ENCODE assay signal across 12 cellular contexts in genomic region chr12:81809829-81810595, GRCh38. TPM values are rescaled to one million over a fixed set of nuclear protein-coding genes. Genes with fewer than 3 reads are reported as not detected.
DNase-seq lines count a peak whose midpoint lies in the region; ATAC-seq and TF ChIP-seq lines count a peak whose summit lies in the region.
"Had no signal": no experiment of that assay in that cellular context is flagged by ENCODE, and none has a peak within 500 bp of the region (broad histone marks: within the 10 kb centered on the region; RNA-seq: fewer than 3 reads in every experiment).

No MANE protein-coding gene starts in this region.

- H3K36me3 ChIP-seq in mucosa of descending colon (ENCODE audit: low read depth) = no peaks in the 10 kb centered on the region
- H3K36me3 ChIP-seq: upper lobe of left lung had no signal

- TF ChIP-seq CTCF in fibroblast of the aortic adventitia (IDR thresholded peaks at IDR 0.05; ENCODE audit: insufficient read depth, low read length) = no peak
- TF ChIP-seq CTCF in mucosa of descending colon (IDR thresholded peaks at IDR 0.05) = no peak

- H3K4me1 Mint-ChIP-seq in activated T-helper 2 cell treated with anti-CD3 and anti-CD28 coated beads, Interferon-gamma antibody, Interleukin-2, Interleukin-4, amounts not matched to agents 10 μg/mL and 5 μg/mL and 100 μg/mL, durations not matched to agents 14 hours and 24 hours and 36 hours (ENCODE audit: low read depth) = peaks cover 6% of the 10 kb centered on the region

- no peak overlapping the region for H3K27ac Mint-ChIP-seq in activated T-helper 2 cell treated with anti-CD3 and anti-CD28 coated beads, Interferon-gamma antibody, Interleukin-2, Interleukin-4, amounts not matched to agents 10 μg/mL and 5 μg/mL and 100 μg/mL, durations not matched to agents 14 hours and 24 hours and 36 hours

- no peaks in the 10 kb centered on the region for H3K9me3 ChIP-seq in mucosa of descending colon
- H3K9me3 ChIP-seq: upper lobe of left lung had no signal

- peaks cover 8% of the 10 kb centered on the region for H3K27me3 Mint-ChIP-seq in activated T-helper 2 cell treated with anti-CD3 and anti-CD28 coated beads, Interferon-gamma antibody, Interleukin-2, Interleukin-4, amounts not matched to agents 10 μg/mL and 5 μg/mL and 100 μg/mL, durations not matched to agents 14 hours and 24 hours and 36 hours (ENCODE audit: low read depth)

- H3K4me3 ChIP-seq in fibroblast of the aortic adventitia (ENCODE audit: low read depth, low read length) (no peak overlapping the region), mucosa of descending colon (no peak overlapping the region)
- H3K4me3 ChIP-seq: K562, skin epidermis, upper lobe of left lung had no signal

- ATAC-seq in GM18508 (IDR thresholded peaks at IDR 0.05; ENCODE audit: insufficient read depth, unreplicated experiment) = peak; percentile 90
- peak; percentile 75 for ATAC-seq in GM21529 (IDR thresholded peaks at IDR 0.05; ENCODE audit: unreplicated experiment)
- peak; percentile 70 for ATAC-seq in HG03558 (IDR thresholded peaks at IDR 0.05; ENCODE audit: extremely low read depth, unreplicated experiment)
- no peak for ATAC-seq in mucosa of descending colon
- ATAC-seq: K562 had no signal

- intact Hi-C loops in mucosa of descending colon (cut with DNase I, micrococcal nuclease) = no loop called here
- intact Hi-C loops in activated T-helper 2 cell treated with anti-CD3 and anti-CD28 coated beads, Interferon-gamma antibody, Interleukin-2, Interleukin-4, amounts not matched to agents 10 μg/mL and 5 μg/mL and 100 μg/mL, durations not matched to agents 14 hours and 24 hours and 36 hours (cut with micrococcal nuclease) = no loop called here

- no peaks in the 10 kb centered on the region for H3K4me1 ChIP-seq in mucosa of descending colon (ENCODE audit: low read depth)
- H3K4me1 ChIP-seq: upper lobe of left lung had no signal

- DNase-seq in fibroblast of the aortic adventitia (ENCODE audit: low read depth) (peak; percentile 2), mucosa of descending colon (no peak), germinal center (ENCODE audit: low spot score) (no peak), HuH-7 (ENCODE audit: low spot score) (no peak)
- no peak for DNase-seq in activated T-helper 2 cell treated with anti-CD3 and anti-CD28 coated beads, Interferon-gamma antibody, Interleukin-2, Interleukin-4, amounts not matched to agents 10 μg/mL and 5 μg/mL and 100 μg/mL, durations not matched to agents 14 hours and 24 hours and 36 hours (ENCODE audit: low spot score)
- DNase-seq: SW 1271, upper lobe of left lung had no signal

- H3K9me3 Mint-ChIP-seq in activated T-helper 2 cell treated with anti-CD3 and anti-CD28 coated beads, Interferon-gamma antibody, Interleukin-2, Interleukin-4, amounts not matched to agents 10 μg/mL and 5 μg/mL and 100 μg/mL, durations not matched to agents 14 hours and 24 hours and 36 hours = peaks cover 8% of the 10 kb centered on the region

- H3K4me3 Mint-ChIP-seq in activated T-helper 2 cell treated with anti-CD3 and anti-CD28 coated beads, Interferon-gamma antibody, Interleukin-2, Interleukin-4, amounts not matched to agents 10 μg/mL and 5 μg/mL and 100 μg/mL, durations not matched to agents 14 hours and 24 hours and 36 hours (ENCODE audit: low read depth) = no peak overlapping the region

- H3K36me3 Mint-ChIP-seq in activated T-helper 2 cell treated with anti-CD3 and anti-CD28 coated beads, Interferon-gamma antibody, Interleukin-2, Interleukin-4, amounts not matched to agents 10 μg/mL and 5 μg/mL and 100 μg/mL, durations not matched to agents 14 hours and 24 hours and 36 hours (ENCODE audit: low read depth) = no peaks in the 10 kb centered on the region

RNA-seq across cellular contexts. Expression of gene PPFIA2, which starts 50.9 kb away (rescaled TPM):
- total RNA-seq in fibroblast of the aortic adventitia (ENCODE audit: low replicate concordance) (0.74 and 4.9 TPM in 2 replicates), mucosa of descending colon (1 to 10 TPM; 1.1 to 2.9 (median 2.6) TPM)
- not detected in 2 replicates for total RNA-seq in activated T-helper 2 cell treated with anti-CD3 and anti-CD28 coated beads, Interferon-gamma antibody, Interleukin-2, Interleukin-4, amounts not matched to agents 10 μg/mL and 5 μg/mL and 100 μg/mL, durations not matched to agents 14 hours and 24 hours and 36 hours
- total RNA-seq: K562 had no signal
